In the genomic region with DNA sequence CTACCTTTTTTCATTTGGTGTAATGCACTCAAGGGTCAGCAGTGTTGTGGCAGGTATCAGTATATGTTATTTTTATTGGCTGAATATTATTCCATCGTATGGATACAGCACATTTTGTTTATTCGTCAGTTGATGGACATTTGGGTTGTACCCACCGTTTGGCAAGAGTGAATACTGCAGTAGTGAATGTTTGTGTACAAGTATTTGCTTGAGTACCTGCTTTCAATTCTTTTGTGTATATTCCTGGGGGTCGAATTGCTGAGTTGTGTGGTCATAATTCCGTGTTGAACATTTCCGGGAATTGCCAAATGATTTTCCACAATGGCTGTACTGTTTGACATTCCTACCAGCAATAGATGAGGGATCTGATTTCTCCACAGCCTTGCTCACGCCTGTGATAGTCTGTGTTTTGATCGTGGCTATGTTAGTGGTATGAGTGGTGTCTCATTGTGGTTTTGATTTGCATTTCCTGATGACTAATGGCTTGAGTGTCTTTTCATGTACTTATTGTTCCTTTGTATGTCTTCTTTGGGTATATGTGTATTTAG, we compare ENCODE assay signal across 8 cellular contexts.
DNase-seq lines count a peak whose midpoint lies in the region; ATAC-seq, FAIRE-seq and TF ChIP-seq lines count a peak whose summit lies in the region.

No MANE protein-coding gene starts in this region.

- TF ChIP-seq CTCF in MCF 10A (IDR thresholded peaks at IDR 0.05; ENCODE audit: unreplicated experiment) (no peak), breast epithelium (IDR thresholded peaks at IDR 0.05) (no peak), RWPE1 (conservative IDR thresholded peaks at IDR 0.05; ENCODE audit: low read depth) (no peak)

- no peaks in the 10 kb centered on the region for H3K36me3 ChIP-seq in breast epithelium

- H3K27me3 ChIP-seq in breast epithelium, result no peaks in the 10 kb centered on the region

- peaks cover 10% of the 10 kb centered on the region for H3K36me3 Mint-ChIP-seq in MCF 10A (ENCODE audit: insufficient read depth, unreplicated experiment)

- intact Hi-C loops in MCF 10A (cut with micrococcal nuclease) (loop anchor here (2.0 kb wide), 1 partner anchor 62 kb away; no protein-coding TSS in a partner anchor), breast epithelium (cut with DNase I; ENCODE audit: low total_unique reads) (no loop called here)

- FAIRE-seq in urothelium cell line (lab: Jason Lieb, UNC), result peak; percentile 20

- ATAC-seq in GM18867 (IDR thresholded peaks at IDR 0.05; ENCODE audit: unreplicated experiment) (no peak), GM18502 (IDR thresholded peaks at IDR 0.05; ENCODE audit: poor library complexity, unreplicated experiment) (no peak)

- H3K4me3 Mint-ChIP-seq in MCF 10A (ENCODE audit: unreplicated experiment), result peak overlapping the region; percentile 73

- CTCF ChIA-PET in MCF 10A (lab: Yijun Ruan, JAX), result no interaction called here
- CTCF ChIA-PET in RWPE1 (lab: Yijun Ruan, JAX), result no interaction called here

- no peaks in the 10 kb centered on the region for H3K9me3 Mint-ChIP-seq in MCF 10A (ENCODE audit: unreplicated experiment)

- no peak for TF ChIP-seq POLR2A in breast epithelium (IDR thresholded peaks at IDR 0.05)

- H3K27ac Mint-ChIP-seq in MCF 10A (ENCODE audit: low read depth, unreplicated experiment), result peak overlapping the region; percentile 93

- DNase-seq in MCF 10A (ENCODE audit: unreplicated experiment), result peak; percentile 94
- no peak for DNase-seq in breast epithelium (ENCODE audit: low spot score in 2 of 2)
- peak; percentile 86 for DNase-seq in RWPE1 (ENCODE audit: low spot score)
- peak; percentile 81 for DNase-seq in fibroblast of the conjunctiva (ENCODE audit: low read depth)
- DNase-seq in urothelium cell line (ENCODE audit: low spot score), result peak; percentile 66
- no peak for DNase-seq in DMS79 treated with DMSO at 0.1 percent for 48 hours (lab: John Stamatoyannopoulos, UW)

- no TSS peak for BruUV-seq in MCF 10A (replicated peaks; lab: Mats Ljungman, UMichigan)

- H3K4me1 Mint-ChIP-seq in MCF 10A (ENCODE audit: insufficient read depth, unreplicated experiment), result peaks cover 50% of the 10 kb centered on the region

- POLR2A ChIA-PET in MCF 10A (lab: Yijun Ruan, JAX), result interaction anchor here (0.6 to 1.7 kb wide), 9 partner anchors 11 to 180 kb away, joined by 3 to 8 read pairs (median 3); no protein-coding TSS in a partner anchor
- POLR2A ChIA-PET in RWPE1 (lab: Yijun Ruan, JAX; ENCODE audit: low non-redundant PET), result no interaction called here

- H3K9me3 ChIP-seq in breast epithelium, result no peaks in the 10 kb centered on the region

- no peaks in the 10 kb centered on the region for H3K4me1 ChIP-seq in breast epithelium

- peak overlapping the region in 1 of 2 donors; percentile 3 for H3K27ac ChIP-seq in breast epithelium
- peak overlapping the region; percentile 86 for H3K27ac ChIP-seq in RWPE1

- no peak overlapping the region for H3K4me3 ChIP-seq in breast epithelium

- H3K27me3 Mint-ChIP-seq in MCF 10A (ENCODE audit: insufficient read depth, unreplicated experiment), result no peaks in the 10 kb centered on the region

Comparison
In these comparisons a context has a peak if more than half of its experiments do, and no peak if none do; other contexts are left out.
1. DNase-seq: peak in MCF 10A (single experiment), RWPE1 (single experiment), fibroblast of the conjunctiva (single experiment) and urothelium cell line (single experiment); none in breast epithelium (0 of 2) and DMS79 treated with DMSO at 0.1 percent for 48 hours (single experiment).